Comparison of ENCODE assay signal across 15 cellular contexts in the genomic region with DNA sequence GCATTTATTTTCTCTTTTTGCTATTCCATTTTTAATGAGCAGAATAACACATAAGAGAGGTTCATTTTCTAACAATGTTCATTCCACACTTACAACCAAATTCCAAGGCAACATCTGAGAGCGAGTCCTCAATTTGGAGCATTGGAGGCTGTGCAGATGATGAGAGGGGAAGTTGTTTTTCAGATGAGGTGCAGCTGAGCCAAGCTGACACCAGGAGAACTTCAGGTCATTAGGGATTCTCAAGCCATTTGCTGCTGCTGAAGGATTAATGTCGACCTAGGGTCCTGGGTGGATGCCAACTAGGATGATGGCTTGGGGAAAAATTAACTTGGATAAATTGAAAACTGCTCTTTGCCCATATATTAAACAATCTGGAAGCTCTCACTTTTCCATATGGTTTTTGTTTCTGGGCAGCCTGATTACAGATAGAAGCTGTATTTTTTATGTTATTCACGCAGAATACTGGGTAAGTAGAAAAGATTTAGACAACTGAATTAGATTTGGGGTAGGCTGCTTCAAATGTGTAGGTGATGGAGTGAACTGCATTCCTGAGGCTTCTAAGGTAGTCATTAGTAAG.
"Had no signal": no experiment of that assay in that cellular context is flagged by ENCODE, and none has a peak within 500 bp of the region (broad histone marks: within the 10 kb centered on the region; RNA-seq: fewer than 3 reads in every experiment).

No MANE protein-coding gene starts in this region.

- ATAC-seq: activated CD4-positive, CD25-positive, alpha-beta regulatory T cell treated with anti-CD3 and anti-CD28 coated beads, Interleukin-2, amount 50 U/mL, for 24 hours; effector memory CD8-positive, alpha-beta T cell; gastrocnemius medialis; sciatic nerve had no signal

- H3K4me1 ChIP-seq: gastrocnemius medialis, prostate gland, upper lobe of left lung had no signal

- H3K4me3 Mint-ChIP-seq: activated naive CD8-positive, alpha-beta T cell treated with anti-CD3 and anti-CD28 coated beads, Interleukin-2, amount 10 ng/mL, durations not matched to agents 7 days and 5 days; dendritic cell treated with granulocyte-macrophage colony-stimulating factor and Interleukin-4, amounts not matched to agents 40 ng/mL and 50 ng/mL, for 4 days; effector memory CD8-positive, alpha-beta T cell; stimulated activated naive CD8-positive, alpha-beta T cell treated with anti-CD3 and anti-CD28 coated beads, Interleukin-15, Interleukin-2, amounts not matched to agents 100 ng/mL and 50 ng/mL, for 24 hours had no signal

- H3K27ac ChIP-seq: brain microvascular endothelial cell, epithelial cell of prostate, gastrocnemius medialis, prostate gland, upper lobe of left lung had no signal

- H3K27me3 ChIP-seq: brain microvascular endothelial cell, gastrocnemius medialis, upper lobe of left lung had no signal

- H3K9me3 Mint-ChIP-seq: dendritic cell treated with granulocyte-macrophage colony-stimulating factor and Interleukin-4, amounts not matched to agents 40 ng/mL and 50 ng/mL, for 4 days; effector memory CD8-positive, alpha-beta T cell; stimulated activated naive CD8-positive, alpha-beta T cell treated with anti-CD3 and anti-CD28 coated beads, Interleukin-15, Interleukin-2, amounts not matched to agents 100 ng/mL and 50 ng/mL, for 24 hours had no signal

- H3K9me3 ChIP-seq: gastrocnemius medialis, prostate gland, upper lobe of left lung had no signal

- H3K27ac Mint-ChIP-seq: activated naive CD8-positive, alpha-beta T cell treated with anti-CD3 and anti-CD28 coated beads, Interleukin-2, amount 10 ng/mL, durations not matched to agents 7 days and 5 days; dendritic cell treated with granulocyte-macrophage colony-stimulating factor and Interleukin-4, amounts not matched to agents 40 ng/mL and 50 ng/mL, for 4 days; effector memory CD8-positive, alpha-beta T cell; stimulated activated naive CD8-positive, alpha-beta T cell treated with anti-CD3 and anti-CD28 coated beads, Interleukin-15, Interleukin-2, amounts not matched to agents 100 ng/mL and 50 ng/mL, for 24 hours had no signal

- DNase-seq: activated naive CD4-positive, alpha-beta T cell; activated naive CD8-positive, alpha-beta T cell treated with anti-CD3 and anti-CD28 coated beads, Interleukin-2, amount 10 ng/mL, durations not matched to agents 7 days and 5 days; activated T-cell treated with anti-CD3 and anti-CD28 coated beads for 4 hours; brain microvascular endothelial cell; effector memory CD8-positive, alpha-beta T cell; gastrocnemius medialis; T-helper 1 cell; T1000; upper lobe of left lung had no signal

- H3K4me3 ChIP-seq: gastrocnemius medialis, prostate gland, upper lobe of left lung had no signal

- H3K27me3 Mint-ChIP-seq: activated naive CD8-positive, alpha-beta T cell treated with anti-CD3 and anti-CD28 coated beads, Interleukin-2, amount 10 ng/mL, durations not matched to agents 7 days and 5 days; dendritic cell treated with granulocyte-macrophage colony-stimulating factor and Interleukin-4, amounts not matched to agents 40 ng/mL and 50 ng/mL, for 4 days; effector memory CD8-positive, alpha-beta T cell; stimulated activated naive CD8-positive, alpha-beta T cell treated with anti-CD3 and anti-CD28 coated beads, Interleukin-15, Interleukin-2, amounts not matched to agents 100 ng/mL and 50 ng/mL, for 24 hours had no signal

- H3K36me3 ChIP-seq: brain microvascular endothelial cell, gastrocnemius medialis, prostate gland, upper lobe of left lung had no signal
